16 cellular contexts compared by ENCODE assay signal in the genomic region with DNA sequence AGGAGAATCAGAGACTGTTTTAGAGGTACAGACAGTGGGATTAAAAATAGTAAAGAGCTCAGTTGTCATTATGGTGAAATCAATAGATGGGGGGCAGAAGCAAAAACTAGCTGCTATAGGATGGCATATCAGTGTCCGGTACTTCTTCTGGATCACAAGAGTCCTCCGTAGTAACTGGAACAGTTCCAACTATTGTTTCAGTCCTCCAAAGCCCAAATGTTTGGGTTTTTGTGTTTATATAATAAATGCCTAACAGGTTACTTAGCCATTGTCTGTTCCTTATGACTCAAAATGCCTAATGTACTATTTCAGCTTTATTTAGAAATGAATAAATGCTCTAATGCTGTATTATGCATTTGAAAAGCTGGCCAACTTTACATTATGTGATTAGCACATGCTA.
DNase-seq lines count a peak whose midpoint lies in the region; ATAC-seq and TF ChIP-seq lines count a peak whose summit lies in the region.
"Had no signal": no experiment of that assay in that cellular context is flagged by ENCODE, and none has a peak within 500 bp of the region (broad histone marks: within the 10 kb centered on the region; RNA-seq: fewer than 3 reads in every experiment).

No MANE protein-coding gene starts in this region.

- TF ChIP-seq CTCF in RWPE2 (IDR thresholded peaks at IDR 0.05; ENCODE audit: poor library complexity, severe bottlenecking) (no peak), fibroblast of pulmonary artery (IDR thresholded peaks at IDR 0.05; ENCODE audit: low read length, missing control alignments) (no peak), heart right ventricle (IDR thresholded peaks at IDR 0.05) (no peak)

- DNase-seq in ELR (ENCODE audit: low read depth) = peak; percentile 3
- no peak for DNase-seq in RWPE2 (ENCODE audit: low spot score)
- DNase-seq in fibroblast of pulmonary artery (ENCODE audit: low read depth) = peak; percentile 1
- DNase-seq in NCI-H510A treated with DMSO at 0.1 percent for 48 hours (lab: John Stamatoyannopoulos, UW) = no peak
- DNase-seq in activated CD8-positive, alpha-beta memory T cell treated with anti-CD3 and anti-CD28 coated beads, Interleukin-2, amount 50 U/mL, for 4 hours = no peak
- DNase-seq in stimulated activated CD8-positive, alpha-beta memory T cell treated with anti-CD3 and anti-CD28 coated beads, Interleukin-4, amount 100 ng/mL, for 48 hours = no peak
- no peak for DNase-seq in heart right ventricle
- DNase-seq: KBM-7, MM.1S, NCI-H2029 treated with DMSO at 0.1 percent for 48 hours, NCI-H446 treated with DMSO at 0.1 percent for 48 hours, NCI-H526 treated with DMSO at 0.1 percent for 48 hours, SIG-M5 had no signal

- intact Hi-C loops in heart right ventricle (cut with DNase I) = loop anchor here in 1 of 10 donors (2.0 kb wide), 1 partner anchor 17 kb away; no protein-coding TSS in a partner anchor

- H3K27ac ChIP-seq in RWPE2 (ENCODE audit: poor library complexity, severe bottlenecking) (no peak overlapping the region), heart right ventricle (no peak overlapping the region)
- H3K27ac ChIP-seq: RWPE1, SK-N-MC had no signal

- 58 to 66% methylated on average over 2 of the region's 2 CpGs for WGBS in heart right ventricle, 2 donors

- H3K27me3 ChIP-seq in RWPE2 (ENCODE audit: insufficient read depth, poor library complexity, severe bottlenecking) (no peaks in the 10 kb centered on the region), heart right ventricle (no peaks in the 10 kb centered on the region)

- peak; percentile 45; the same call in 1 of the 3 replicates for ATAC-seq in RWPE2 (ENCODE audit: low read depth)
- no peak for ATAC-seq in heart right ventricle
- ATAC-seq: Panc1 had no signal

- H3K4me1 ChIP-seq in RWPE2 (ENCODE audit: insufficient read depth, poor library complexity, severe bottlenecking) (no peaks in the 10 kb centered on the region), heart right ventricle (no peaks in the 10 kb centered on the region)

- H3K4me3 ChIP-seq in RWPE2 (ENCODE audit: severe bottlenecking) (no peak overlapping the region), fibroblast of pulmonary artery (replicated peaks; ENCODE audit: low read depth, low read length) (no peak overlapping the region), heart right ventricle (no peak overlapping the region)
- H3K4me3 ChIP-seq: SK-N-MC had no signal

- H3K36me3 ChIP-seq in RWPE2 (ENCODE audit: low read depth) (no peaks in the 10 kb centered on the region), heart right ventricle (no peaks in the 10 kb centered on the region)

- no peaks in the 10 kb centered on the region for H3K9me3 ChIP-seq in RWPE2 (ENCODE audit: severe bottlenecking)
- H3K9me3 ChIP-seq in heart right ventricle = no peaks in the 10 kb centered on the region

Comparison
In these comparisons a context has a peak if more than half of its experiments do, and no peak if none do; other contexts are left out.
1. DNase-seq: peak in ELR (single experiment) and fibroblast of pulmonary artery (single experiment); none in RWPE2 (single experiment), NCI-H510A treated with DMSO at 0.1 percent for 48 hours (single experiment), activated CD8-positive, alpha-beta memory T cell treated with anti-CD3 and anti-CD28 coated beads, Interleukin-2, amount 50 U/mL, for 4 hours (single experiment), stimulated activated CD8-positive, alpha-beta memory T cell treated with anti-CD3 and anti-CD28 coated beads, Interleukin-4, amount 100 ng/mL, for 48 hours (single experiment) and heart right ventricle (0 of 2).